In the genomic region with DNA sequence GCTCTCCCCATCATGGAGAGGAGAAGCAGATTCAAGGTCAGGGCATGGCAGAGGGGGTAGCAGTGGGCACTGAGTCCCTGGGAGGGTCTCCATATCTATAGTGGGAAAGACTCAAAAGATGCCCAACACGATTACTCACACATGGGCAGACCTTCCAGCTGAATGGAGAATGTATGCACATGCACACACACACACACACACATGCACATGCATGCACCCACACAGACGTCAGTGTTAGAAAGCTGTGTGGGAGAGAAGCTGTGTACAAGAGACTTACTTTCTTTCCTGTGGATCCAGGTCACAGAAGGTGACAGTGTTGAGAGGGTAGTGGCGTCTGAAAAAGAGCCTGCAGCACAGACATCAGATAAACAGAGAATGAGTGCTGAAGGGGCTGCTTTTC, we compare ENCODE assay signal across 20 cellular contexts.
"Had no signal": no experiment of that assay in that cellular context is flagged by ENCODE, and none has a peak within 500 bp of the region (broad histone marks: within the 10 kb centered on the region; RNA-seq: fewer than 3 reads in every experiment).

No MANE protein-coding gene starts in this region.

- DNase-seq: activated CD4-positive, alpha-beta T cell treated with anti-CD3 and anti-CD28 coated beads for 4 hours; activated CD8-positive, alpha-beta memory T cell treated with anti-CD3 and anti-CD28 coated beads, Interleukin-2, amount 50 U/mL, for 4 hours; activated CD8-positive, alpha-beta T cell treated with anti-CD3 and anti-CD28 coated beads for 36 hours; activated naive CD4-positive, alpha-beta T cell treated with anti-CD3 and anti-CD28 coated beads, Interleukin-2, amount 50 U/mL, for 16 hours; activated naive CD8-positive, alpha-beta T cell treated with anti-CD3 and anti-CD28 coated beads, Interleukin-2, amount 10 ng/mL, durations not matched to agents 7 days and 5 days; activated T-cell treated with anti-CD3 and anti-CD28 coated beads, Interleukin-2, amount 50 U/mL, for 72 hours; adrenal gland; anterior cingulate cortex; MG63; NCI-H1105; NCI-H1436; NCI-H1694 treated with DMSO at 0.1 percent for 48 hours; NCI-H2029 treated with DMSO at 0.1 percent for 48 hours; NCI-H510A treated with DMSO at 0.1 percent for 48 hours; NCI-H69; Peyer's patch; SHP77 treated with DMSO at 0.1 percent for 48 hours had no signal

- H3K4me1 ChIP-seq: breast epithelium had no signal

- ATAC-seq: activated CD4-positive, CD25-positive, alpha-beta regulatory T cell treated with anti-CD3 and anti-CD28 coated beads, Interleukin-2, amount 50 U/mL, for 24 hours; activated CD8-positive, alpha-beta T cell treated with anti-CD3 and anti-CD28 coated beads for 36 hours; activated T-cell treated with anti-CD3 and anti-CD28 coated beads, Interleukin-2, amount 50 U/mL, for 72 hours had no signal

- H3K27ac ChIP-seq: RWPE1 had no signal

- H3K27me3 ChIP-seq: adrenal gland, breast epithelium, MG63, Peyer's patch had no signal

- H3K9me3 ChIP-seq: adrenal gland, breast epithelium, MG63, Peyer's patch had no signal

- H3K4me3 ChIP-seq: adrenal gland, breast epithelium, MG63, Peyer's patch had no signal
